Comparison of ENCODE assay signal across 8 cellular contexts in genomic region chr2:241355983-241356870, GRCh38. TPM values are rescaled to one million over a fixed set of nuclear protein-coding genes. Genes with fewer than 3 reads are reported as not detected.
A peak's percentile ranks its signal among the peaks of the same experiment; 100 is the strongest.
DNase-seq lines count a peak whose midpoint lies in the region; ATAC-seq, FAIRE-seq and TF ChIP-seq lines count a peak whose summit lies in the region.

A gene with protein sequence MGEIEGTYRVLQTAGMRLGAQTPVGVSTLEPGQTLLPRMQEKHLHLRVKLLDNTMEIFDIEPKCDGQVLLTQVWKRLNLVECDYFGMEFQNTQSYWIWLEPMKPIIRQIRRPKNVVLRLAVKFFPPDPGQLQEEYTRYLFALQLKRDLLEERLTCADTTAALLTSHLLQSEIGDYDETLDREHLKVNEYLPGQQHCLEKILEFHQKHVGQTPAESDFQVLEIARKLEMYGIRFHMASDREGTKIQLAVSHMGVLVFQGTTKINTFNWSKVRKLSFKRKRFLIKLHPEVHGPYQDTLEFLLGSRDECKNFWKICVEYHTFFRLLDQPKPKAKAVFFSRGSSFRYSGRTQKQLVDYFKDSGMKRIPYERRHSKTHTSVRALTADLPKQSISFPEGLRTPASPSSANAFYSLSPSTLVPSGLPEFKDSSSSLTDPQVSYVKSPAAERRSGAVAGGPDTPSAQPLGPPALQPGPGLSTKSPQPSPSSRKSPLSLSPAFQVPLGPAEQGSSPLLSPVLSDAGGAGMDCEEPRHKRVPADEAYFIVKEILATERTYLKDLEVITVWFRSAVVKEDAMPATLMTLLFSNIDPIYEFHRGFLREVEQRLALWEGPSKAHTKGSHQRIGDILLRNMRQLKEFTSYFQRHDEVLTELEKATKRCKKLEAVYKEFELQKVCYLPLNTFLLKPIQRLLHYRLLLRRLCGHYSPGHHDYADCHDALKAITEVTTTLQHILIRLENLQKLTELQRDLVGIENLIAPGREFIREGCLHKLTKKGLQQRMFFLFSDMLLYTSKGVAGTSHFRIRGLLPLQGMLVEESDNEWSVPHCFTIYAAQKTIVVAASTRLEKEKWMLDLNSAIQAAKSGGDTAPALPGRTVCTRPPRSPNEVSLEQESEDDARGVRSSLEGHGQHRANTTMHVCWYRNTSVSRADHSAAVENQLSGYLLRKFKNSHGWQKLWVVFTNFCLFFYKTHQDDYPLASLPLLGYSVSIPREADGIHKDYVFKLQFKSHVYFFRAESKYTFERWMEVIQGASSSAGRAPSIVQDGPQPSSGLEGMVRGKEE (plus strand): TSS chr2:241356285. CDS start chr2:241373108, 16,823 bp downstream.

- no peaks in the 10 kb centered on the region for H3K9me3 ChIP-seq in neuronal stem cell (replicated peaks in 1 of 2; ENCODE audit: control insufficient read depth in 2 of 2, insufficient read depth in 1 of 2, low read depth in 1 of 2, low read length in 2 of 2)
- H3K9me3 ChIP-seq in subcutaneous abdominal adipose tissue (ENCODE audit: control insufficient read depth in 5 of 5, low read length in 5 of 5): no peaks in the 10 kb centered on the region

- no peaks in the 10 kb centered on the region for H3K27me3 ChIP-seq in GM06990 (replicated peaks; ENCODE audit: control insufficient read depth, insufficient read depth, low read length)
- no peaks in the 10 kb centered on the region for H3K27me3 ChIP-seq in neuronal stem cell (ENCODE audit: control insufficient read depth in 3 of 3, insufficient read depth in 3 of 3, low read depth in 1 of 3, low read length in 3 of 3)
- no peaks in the 10 kb centered on the region for H3K27me3 ChIP-seq in subcutaneous abdominal adipose tissue (ENCODE audit: control insufficient read depth in 5 of 5, insufficient read depth in 4 of 5, low read length in 5 of 5)

- peak; percentile 76 for ATAC-seq in HG02571 (IDR thresholded peaks at IDR 0.05; ENCODE audit: unreplicated experiment)

- H3K4ac ChIP-seq in neuronal stem cell (ENCODE audit: low read length): no peak within 1 kb of the TSS

- CTCF ChIA-PET in activated naive CD4-positive, alpha-beta T cell treated with anti-CD3 and anti-CD28 coated beads for 36 hours (lab: Charles Lee): no interaction called here

- WGBS in neuronal stem cell (ENCODE audit: extremely low coverage in 2 of 2, insufficient read length in 2 of 2, insufficient replicate concordance in 1 of 2), 2 donors: no CpG with 5 or more reads among the region's 101 CpGs

- peaks cover 2% of the 10 kb centered on the region for H3K79me1 ChIP-seq in neuronal stem cell (ENCODE audit: low read depth, low read length)

- peak within 1 kb of the TSS; percentile 92 for H3K23ac ChIP-seq in neuronal stem cell (ENCODE audit: low read depth, low read length, poor library complexity)

- H3K4me1 ChIP-seq in neuronal stem cell (ENCODE audit: control insufficient read depth in 2 of 2, insufficient read depth in 1 of 2, low read depth in 1 of 2, low read length in 2 of 2) (peaks cover 3 to 10% of the 10 kb centered on the region in 2 donors), subcutaneous abdominal adipose tissue (ENCODE audit: control insufficient read depth in 5 of 5, insufficient read depth in 5 of 5, low read length in 5 of 5) (peaks cover 3 to 36% (median 27%) of the 10 kb centered on the region in 5 donors)

- H3K4me1 Mint-ChIP-seq in activated naive CD4-positive, alpha-beta T cell treated with anti-CD3 and anti-CD28 coated beads for 36 hours (ENCODE audit: low read depth): peaks cover 27% of the 10 kb centered on the region

- H3K36me3 Mint-ChIP-seq in activated naive CD4-positive, alpha-beta T cell treated with anti-CD3 and anti-CD28 coated beads for 36 hours (ENCODE audit: low read depth): peaks cover 18% of the 10 kb centered on the region

- no peaks in the 10 kb centered on the region for H3K27me3 Mint-ChIP-seq in activated naive CD4-positive, alpha-beta T cell treated with anti-CD3 and anti-CD28 coated beads for 36 hours (ENCODE audit: low read depth)

- H3K27ac Mint-ChIP-seq in activated naive CD4-positive, alpha-beta T cell treated with anti-CD3 and anti-CD28 coated beads for 36 hours: peak within 1 kb of the TSS; percentile 76

- H3K4me2 ChIP-seq in neuronal stem cell (ENCODE audit: insufficient read depth, low read length, poor library complexity, severe bottlenecking): peak within 1 kb of the TSS; percentile 89

- peak within 1 kb of the TSS; percentile 77 for H3K14ac ChIP-seq in neuronal stem cell (ENCODE audit: low read length)

- H3K4me3 ChIP-seq in GM06990 (replicated peaks; ENCODE audit: low read depth, low read length): peak within 1 kb of the TSS; percentile 94
- H3K4me3 ChIP-seq in NB4 (ENCODE audit: low read depth, low read length): peak within 1 kb of the TSS; percentile 83
- H3K4me3 ChIP-seq in neuronal stem cell (ENCODE audit: low read length in 2 of 2): peak within 1 kb of the TSS; percentile 68 to 90
- H3K4me3 ChIP-seq in subcutaneous abdominal adipose tissue (ENCODE audit: low read depth in 1 of 5, low read length in 5 of 5): peak within 1 kb of the TSS; percentile 71 to 85 (median 77)

- TF ChIP-seq CTCF in GM06990 (IDR thresholded peaks at IDR 0.05; ENCODE audit: insufficient read depth, low read length, poor library complexity, severe bottlenecking) (no peak), NB4 (IDR thresholded peaks at IDR 0.05; ENCODE audit: low read depth, low read length) (no peak)

- no peaks in the 10 kb centered on the region for H3K9me3 Mint-ChIP-seq in activated naive CD4-positive, alpha-beta T cell treated with anti-CD3 and anti-CD28 coated beads for 36 hours

- H4K91ac ChIP-seq in neuronal stem cell (ENCODE audit: low read depth, low read length, poor library complexity): no peak within 1 kb of the TSS

- FAIRE-seq in frontal cortex (lab: Jason Lieb, UNC): no peak

- peak within 1 kb of the TSS; percentile 95 for H3K18ac ChIP-seq in neuronal stem cell (ENCODE audit: low read length)

- no peak within 1 kb of the TSS for H4K8ac ChIP-seq in neuronal stem cell (ENCODE audit: low read depth, low read length)

- H3K27ac ChIP-seq in neuronal stem cell (replicated peaks; ENCODE audit: low read length): peak within 1 kb of the TSS; percentile 70
- H3K27ac ChIP-seq in subcutaneous abdominal adipose tissue (ENCODE audit: low read depth, low read length): peak within 1 kb of the TSS; percentile 55

- H3K36me3 ChIP-seq in GM06990 (ENCODE audit: control insufficient read depth, insufficient read depth, low read length) (peaks cover 9% of the 10 kb centered on the region), neuronal stem cell (replicated peaks in 1 of 2; ENCODE audit: control insufficient read depth in 2 of 2, insufficient read depth in 2 of 2, low read length in 2 of 2) (peaks cover 15 to 40% of the 10 kb centered on the region in 2 donors), subcutaneous abdominal adipose tissue (ENCODE audit: control insufficient read depth in 5 of 5, insufficient read depth in 5 of 5, low read length in 5 of 5) (peaks cover 22 to 31% (median 24%) of the 10 kb centered on the region in 5 donors)

- H2BK5ac ChIP-seq in neuronal stem cell (ENCODE audit: low read length): peak within 1 kb of the TSS; percentile 58

- no peak within 1 kb of the TSS for H2BK15ac ChIP-seq in neuronal stem cell (ENCODE audit: low read length)

- H3K4me3 Mint-ChIP-seq in activated naive CD4-positive, alpha-beta T cell treated with anti-CD3 and anti-CD28 coated beads for 36 hours: peak within 1 kb of the TSS; percentile 78

- TF ChIP-seq POLR2A in NB4 (IDR thresholded peaks at IDR 0.05; ENCODE audit: extremely low read depth, insufficient read length): peak; percentile 81

- peak within 1 kb of the TSS; percentile 90 for H2AFZ ChIP-seq in neuronal stem cell (ENCODE audit: low read length)

- no peak within 1 kb of the TSS for H2AK5ac ChIP-seq in neuronal stem cell (ENCODE audit: low read depth, low read length)

- H3K9ac ChIP-seq in neuronal stem cell (ENCODE audit: low read depth, low read length, poor library complexity) (peak within 1 kb of the TSS; percentile 92), subcutaneous abdominal adipose tissue (ENCODE audit: low read length in 5 of 5) (peak within 1 kb of the TSS; percentile 40 to 96 (median 89))

- intact Hi-C loops in activated naive CD4-positive, alpha-beta T cell treated with anti-CD3 and anti-CD28 coated beads for 36 hours (cut with micrococcal nuclease): loop anchor here (1.0 to 5.0 kb wide), 7 partner anchors 41 to 789 kb away; partner anchors contain the start of genes DTYMK, HDLBP, ING5 and PPP1R7

- DNase-seq in GM06990 (ENCODE audit: extremely low read depth, insufficient read length): peak; percentile 97
- peak; percentile 99 for DNase-seq in NB4 (ENCODE audit: low read depth)
- peak; percentile 98 for DNase-seq in SK-N-DZ (ENCODE audit: low spot score)
- DNase-seq in activated naive CD4-positive, alpha-beta T cell treated with anti-CD3 and anti-CD28 coated beads for 36 hours: peak; percentile 99
- peak; percentile 94 to 97 for DNase-seq in frontal cortex (ENCODE audit: low spot score in 2 of 2)
- peak; percentile 99 for DNase-seq in neuronal stem cell (ENCODE audit: low spot score)

- no peak within 1 kb of the TSS for H2BK12ac ChIP-seq in neuronal stem cell (ENCODE audit: low read length)

- no peak within 1 kb of the TSS for H2BK120ac ChIP-seq in neuronal stem cell (ENCODE audit: low read depth, low read length)

RNA-seq across cellular contexts. Expression of the gene that starts here (rescaled TPM):
- 16.2 and 24.0 TPM in 2 replicates for polyA plus RNA-seq in SK-N-DZ (2014; cell fraction: cytosol; rRNA removed)
- 36.2 and 40.0 TPM in 2 replicates for polyA plus RNA-seq in SK-N-DZ (2014; cell fraction: nucleus; rRNA removed)
- total RNA-seq in activated naive CD4-positive, alpha-beta T cell treated with anti-CD3 and anti-CD28 coated beads for 36 hours: 10 to 100 TPM; 19.5 to 19.6 TPM
- 37.1 TPM for total RNA-seq in frontal cortex
- 11.9 TPM for polyA plus RNA-seq in neuronal stem cell (2013, experiment 1 of 2)
- 11.2 TPM for polyA plus RNA-seq in neuronal stem cell (2013, experiment 2 of 2)

Comparison
In these comparisons a context has a peak if more than half of its experiments do, and no peak if none do; other contexts are left out.
1. Peak in every context shown above with its lines: DNase-seq, ATAC-seq, H3K4me3 ChIP-seq and H3K27ac ChIP-seq.